In genomic region chr12:71840226-71840847, GRCh38 we compare ENCODE assay signal across 7 cellular contexts. TPM values are rescaled to one million over a fixed set of nuclear protein-coding genes. Genes with fewer than 3 reads are reported as not detected.
A peak's percentile ranks its signal among the peaks of the same experiment; 100 is the strongest.
DNase-seq lines count a peak whose midpoint lies in the region; ATAC-seq and TF ChIP-seq lines count a peak whose summit lies in the region.

No MANE protein-coding gene starts in this region.

- H3K4me1 Mint-ChIP-seq in activated T-cell treated with anti-CD3 and anti-CD28 coated beads, Interleukin-2, amount 50 U/mL, for 72 hours (ENCODE audit: low read depth) = peaks cover 37% of the 10 kb centered on the region

- peak overlapping the region; percentile 95 to 100 for H3K4me3 Mint-ChIP-seq in activated T-cell treated with anti-CD3 and anti-CD28 coated beads, Interleukin-2, amount 50 U/mL, for 72 hours

- H3K9me3 Mint-ChIP-seq in activated T-cell treated with anti-CD3 and anti-CD28 coated beads, Interleukin-2, amount 50 U/mL, for 72 hours = no peaks in the 10 kb centered on the region

- TF ChIP-seq CTCF in psoas muscle (IDR thresholded peaks at IDR 0.05) = no peak

- peak; percentile 22 for ATAC-seq in GM21576 (IDR thresholded peaks at IDR 0.05; ENCODE audit: unreplicated experiment)
- peak; percentile 20 to 35 for ATAC-seq in activated T-cell treated with anti-CD3 and anti-CD28 coated beads, Interleukin-2, amount 50 U/mL, for 72 hours (replicated peaks in 1 of 2)
- peak; percentile 64 to 81 (median 70) for ATAC-seq in psoas muscle

- peaks cover 44% of the 10 kb centered on the region for H3K4me1 ChIP-seq in psoas muscle

- WGBS in psoas muscle, 3 donors = 1 to 2% (median 1%) methylated on average over 20 of the region's 20 CpGs

- peak overlapping the region; percentile 99 for H3K27ac ChIP-seq in psoas muscle

- H3K27ac Mint-ChIP-seq in activated T-cell treated with anti-CD3 and anti-CD28 coated beads, Interleukin-2, amount 50 U/mL, for 72 hours = peak overlapping the region; percentile 100

- H3K9me3 ChIP-seq in psoas muscle = no peaks in the 10 kb centered on the region

- H3K36me3 ChIP-seq in psoas muscle (ENCODE audit: insufficient read depth in 1 of 2, low read depth in 1 of 2) = peaks cover 4 to 7% of the 10 kb centered on the region in 2 donors

- peaks cover 7 to 10% of the 10 kb centered on the region in 2 donors for H3K36me3 Mint-ChIP-seq in activated T-cell treated with anti-CD3 and anti-CD28 coated beads, Interleukin-2, amount 50 U/mL, for 72 hours (ENCODE audit: insufficient read depth in 2 of 2)

- DNase-seq in GM03348 (ENCODE audit: low spot score) (peak; percentile 66), LHCN-M2 (ENCODE audit: low read depth) (peak; percentile 86), glomerular visceral epithelial cell (ENCODE audit: extremely low spot score) (peak; percentile 22), psoas muscle (no peak), NCI-H1694 treated with DMSO at 0.1 percent for 48 hours (lab: John Stamatoyannopoulos, UW) (no peak)
- DNase-seq in activated T-cell treated with anti-CD3 and anti-CD28 coated beads, Interleukin-2, amount 50 U/mL, for 72 hours = peak; percentile 7 to 11

- no peaks in the 10 kb centered on the region for H3K27me3 Mint-ChIP-seq in activated T-cell treated with anti-CD3 and anti-CD28 coated beads, Interleukin-2, amount 50 U/mL, for 72 hours (ENCODE audit: low read depth)

- H3K4me3 ChIP-seq in psoas muscle = peak overlapping the region; percentile 96

- intact Hi-C loops in psoas muscle (cut with DNase I) = loop anchor here (5.0 to 10.0 kb wide), 2 partner anchors 63 to 176 kb away; partner anchors contain the start of genes THAP2 (in 2 of the 2) and ZFC3H1 (in 2 of the 2)

- no peaks in the 10 kb centered on the region for H3K27me3 ChIP-seq in psoas muscle (ENCODE audit: insufficient read depth in 3 of 3, low read length in 2 of 3)

RNA-seq across cellular contexts. Expression of gene TBC1D15, which starts 0.8 kb away (rescaled TPM):
- total RNA-seq in LHCN-M2 (2014; rRNA removed) = 10.8 and 15.2 TPM in 2 replicates
- polyA plus RNA-seq in LHCN-M2 (2012) = 8.6 TPM
- total RNA-seq in activated T-cell treated with anti-CD3 and anti-CD28 coated beads, Interleukin-2, amount 50 U/mL, for 72 hours = 10 to 100 TPM; 78.5 to 81.2 TPM
- 10 to 100 TPM; 23.3 to 72.0 (median 62.0) TPM for total RNA-seq in psoas muscle
- 100 to 1,000 TPM in 1 of 3 donors, 10 to 100 TPM in 2; 23.5 to 108 (median 55.4) TPM for polyA plus RNA-seq in psoas muscle

Comparison
In these comparisons a context has a peak if more than half of its experiments do, and no peak if none do; other contexts are left out.
1. DNase-seq: peak in GM03348 (single experiment), LHCN-M2 (single experiment), activated T-cell treated with anti-CD3 and anti-CD28 coated beads, Interleukin-2, amount 50 U/mL, for 72 hours (2 of 2) and glomerular visceral epithelial cell (single experiment); none in psoas muscle (0 of 2) and NCI-H1694 treated with DMSO at 0.1 percent for 48 hours (single experiment).
2. Peak in every context shown above with its lines, with median percentiles within 50 percentile points of each other: ATAC-seq.